ENCODE assay signal across 7 cellular contexts in genomic region chr15:44286814-44287555, GRCh38. TPM values are rescaled to one million over a fixed set of nuclear protein-coding genes. Genes with fewer than 3 reads are reported as not detected.
DNase-seq lines count a peak whose midpoint lies in the region; ATAC-seq and TF ChIP-seq lines count a peak whose summit lies in the region.

No MANE protein-coding gene starts in this region.

- no peaks in the 10 kb centered on the region; the same call in 1 of the 3 replicates for H3K36me3 Mint-ChIP-seq in GM23338 (ENCODE audit: low read depth)

- H3K79me2 ChIP-seq in GM23338 (replicated peaks; ENCODE audit: insufficient read depth) = peaks cover 27% of the 10 kb centered on the region

- H3K27ac ChIP-seq in GM23338 (ENCODE audit: low read depth) (no peak overlapping the region), SK-N-MC (no peak overlapping the region)

- H3K9ac ChIP-seq in SK-N-MC (ENCODE audit: insufficient read length) (peak overlapping the region; percentile 86), skeletal muscle satellite cell (ENCODE audit: low read depth, low read length) (peak overlapping the region; percentile 97)

- no peaks in the 10 kb centered on the region for H3K36me3 ChIP-seq in GM23338 (ENCODE audit: insufficient read depth)
- no peaks in the 10 kb centered on the region for H3K36me3 ChIP-seq in SK-N-MC (ENCODE audit: insufficient read depth, low read length)
- H3K36me3 ChIP-seq in skeletal muscle satellite cell (ENCODE audit: insufficient read depth, low read length) = no peaks in the 10 kb centered on the region

- H3K4me1 Mint-ChIP-seq in GM23338 = peaks cover 21% of the 10 kb centered on the region; the same call in 2 of the 3 replicates

- no peak overlapping the region for H2AFZ ChIP-seq in GM23338

- TF ChIP-seq CTCF in GM23338 (conservative IDR thresholded peaks at IDR 0.05; ENCODE audit: low read depth in 2 of 2) (no peak; a peak in 1 of 4 replicates), fibroblast of the aortic adventitia (IDR thresholded peaks at IDR 0.05; ENCODE audit: insufficient read depth, low read length) (peak; percentile 19)

- H3K9me3 ChIP-seq in SK-N-MC (ENCODE audit: low read depth, low read length) (no peaks in the 10 kb centered on the region), skeletal muscle satellite cell (replicated peaks; ENCODE audit: low read length) (no peaks in the 10 kb centered on the region)

- H3K4me3 ChIP-seq in GM23338 = peak overlapping the region; percentile 79
- peak overlapping the region; percentile 80 for H3K4me3 ChIP-seq in SK-N-MC
- H3K4me3 ChIP-seq in fibroblast of the aortic adventitia (ENCODE audit: low read depth, low read length) = peak overlapping the region; percentile 87
- H3K4me3 ChIP-seq in skeletal muscle satellite cell (ENCODE audit: low read length) = peak overlapping the region; percentile 99

- H3K27me3 ChIP-seq in GM23338 (ENCODE audit: insufficient read depth) (no peaks in the 10 kb centered on the region), skeletal muscle satellite cell (ENCODE audit: control insufficient read depth, insufficient read depth, low read length) (no peaks in the 10 kb centered on the region)

- H3K4me1 ChIP-seq in GM23338 (ENCODE audit: insufficient read depth) = peaks cover 13% of the 10 kb centered on the region
- peaks cover 16% of the 10 kb centered on the region for H3K4me1 ChIP-seq in skeletal muscle satellite cell (ENCODE audit: control insufficient read depth, insufficient read depth, low read length)

- H4K20me1 ChIP-seq in GM23338 (replicated peaks; ENCODE audit: insufficient read depth) = no peaks in the 10 kb centered on the region

- no peak for DNase-seq in GM23338 (ENCODE audit: low spot score)
- no peak for DNase-seq in SK-N-MC (ENCODE audit: low read depth, low spot score)
- DNase-seq in fibroblast of the aortic adventitia (ENCODE audit: low read depth) = peak; percentile 37
- DNase-seq in T-helper 9 cell = no peak
- DNase-seq in cortex of kidney (lab: John Stamatoyannopoulos, UW) = no peak
- no peak for DNase-seq in stimulated activated CD4-positive, alpha-beta T cell treated with anti-CD3 and anti-CD28 coated beads, Interleukin-2, amount 100 ng/mL, for 24 hours

- H3K9me3 Mint-ChIP-seq in GM23338 = no peaks in the 10 kb centered on the region

- H3K27ac Mint-ChIP-seq in GM23338 = no peak overlapping the region

- no peak for ATAC-seq in GM23338

- H3F3A ChIP-seq in GM23338 (replicated peaks; ENCODE audit: low read depth) = no peaks in the 10 kb centered on the region; the same call in 1 of the 2 replicates

- H3K9me2 ChIP-seq in GM23338 (ENCODE audit: insufficient read depth) = no peaks in the 10 kb centered on the region

- peak overlapping the region; percentile 97 for H3K4me3 Mint-ChIP-seq in GM23338

- H3K4me2 ChIP-seq in GM23338 (peak overlapping the region; percentile 88), skeletal muscle satellite cell (ENCODE audit: low read length) (peak overlapping the region; percentile 93)

- peaks cover 13% of the 10 kb centered on the region for H3K27me3 Mint-ChIP-seq in GM23338 (ENCODE audit: insufficient read depth, low read depth, poor library complexity)

TF ChIP-seq in GM23338, 12 proteins besides CTCF, POLR2A, EP300 and RAD21 (continues in another document):
- no peak for TF ChIP-seq JUNB (IDR thresholded peaks at IDR 0.05; ENCODE audit: unreplicated experiment)
- no peak for TF ChIP-seq POLR2AphosphoS5 (IDR thresholded peaks at IDR 0.05; ENCODE audit: low read depth)
- no peak for TF ChIP-seq ETS1 (IDR thresholded peaks at IDR 0.05)
- no peak for TF ChIP-seq ZNF462 (CRISPR knock-in tag; IDR thresholded peaks at IDR 0.05)
- TF ChIP-seq EZH2phosphoT487 (IDR thresholded peaks at IDR 0.05; ENCODE audit: unreplicated experiment) = no peak
- no peak for TF ChIP-seq EZH2 (IDR thresholded peaks at IDR 0.05; ENCODE audit: low read depth, unreplicated experiment)
- TF ChIP-seq NANOG (IDR thresholded peaks at IDR 0.05; ENCODE audit: borderline replicate concordance) = no peak
- no peak for TF ChIP-seq STAT1 (IDR thresholded peaks at IDR 0.05; ENCODE audit: unreplicated experiment)

RNA-seq across cellular contexts. Expression of gene GOLM2, which starts 1.5 kb away (rescaled TPM):
- total RNA-seq in GM23338 (2014; rRNA removed; shearing (Covaris generic)) = 50.4 and 53.4 TPM in 2 replicates
- 20.5 and 22.5 TPM in 2 replicates for polyA plus RNA-seq in GM23338 (2016; fragmentation: Nextera tagmentation; extraction: Ambion mirVana)
- 47.3 and 150 TPM in 2 replicates for total RNA-seq in fibroblast of the aortic adventitia (ENCODE audit: low replicate concordance)
- total RNA-seq in skeletal muscle satellite cell (2012; rRNA removed) = 75.4 and 84.7 TPM in 2 replicates
